Comparison of ENCODE assay signal across 16 cellular contexts in the genomic region with DNA sequence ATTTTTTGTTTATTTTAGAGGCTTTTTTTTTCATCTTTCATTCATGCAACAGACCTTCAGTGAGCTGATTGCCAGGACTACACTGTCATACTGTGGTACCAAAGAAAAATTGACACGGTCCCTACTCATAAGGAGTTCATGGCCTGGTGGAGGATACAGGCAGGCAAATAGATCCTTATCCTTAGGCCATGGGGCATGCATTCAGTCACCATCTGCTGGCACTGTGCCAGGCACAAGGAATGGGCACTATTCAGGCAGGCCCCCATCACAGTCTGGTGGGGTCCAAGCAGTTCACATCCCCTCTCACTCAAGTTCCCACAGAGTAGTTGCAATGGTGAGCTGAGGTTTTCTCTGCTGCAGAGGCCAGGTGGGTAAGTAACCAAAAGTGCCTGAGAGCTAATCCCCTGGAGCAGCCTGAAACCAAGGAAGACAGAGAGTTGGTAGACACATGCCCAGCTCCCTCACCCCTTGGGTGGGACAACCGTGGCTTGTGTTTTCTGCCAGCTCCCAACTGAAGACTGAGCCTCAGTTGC. TPM values are rescaled to one million over a fixed set of nuclear protein-coding genes. Genes with fewer than 3 reads are reported as not detected.
A peak's percentile ranks its signal among the peaks of the same experiment; 100 is the strongest.
DNase-seq lines count a peak whose midpoint lies in the region; TF ChIP-seq lines count a peak whose summit lies in the region.
"Had no signal": no experiment of that assay in that cellular context is flagged by ENCODE, and none has a peak within 500 bp of the region (broad histone marks: within the 10 kb centered on the region; RNA-seq: fewer than 3 reads in every experiment).

No MANE protein-coding gene starts in this region.

- H2BK5ac ChIP-seq in mesenchymal stem cell (ENCODE audit: low read depth, low read length, poor library complexity, severe bottlenecking) = peak overlapping the region; percentile 21

- H3K27ac ChIP-seq in mesenchymal stem cell (ENCODE audit: low read length, poor library complexity, severe bottlenecking) = no peak overlapping the region
- H3K27ac ChIP-seq: A549, adrenal gland, gastrocnemius medialis, GM23248 had no signal

- H3K4ac ChIP-seq in mesenchymal stem cell (ENCODE audit: low read depth in 1 of 2, low read length in 2 of 2) = no peak overlapping the region

- H3K4me3 Mint-ChIP-seq in activated CD4-positive, alpha-beta memory T cell treated with anti-CD3 and anti-CD28 coated beads, Interleukin-2, amount 10 ng/mL, durations not matched to agents 7 days and 5 days = no peak overlapping the region
- no peak overlapping the region for H3K4me3 Mint-ChIP-seq in osteocyte (ENCODE audit: unreplicated experiment)

- H3K9me3 ChIP-seq in mesenchymal stem cell (ENCODE audit: control insufficient read depth, low read length) = no peaks in the 10 kb centered on the region
- H3K9me3 ChIP-seq: A549, adrenal gland, gastrocnemius medialis had no signal

- no peak overlapping the region for H2AK5ac ChIP-seq in mesenchymal stem cell (ENCODE audit: low read length, severe bottlenecking)

- no peaks in the 10 kb centered on the region for H3K36me3 ChIP-seq in mesenchymal stem cell (ENCODE audit: control insufficient read depth in 1 of 2, insufficient read depth in 2 of 2, low read depth in 1 of 2, low read length in 2 of 2)
- H3K36me3 ChIP-seq: adrenal gland, gastrocnemius medialis had no signal

- DNase-seq in activated CD4-positive, alpha-beta T cell treated with anti-CD3 and anti-CD28 coated beads for 48 hours = peak; percentile 29
- DNase-seq in activated CD4-positive, alpha-beta T cell treated with anti-CD3 and anti-CD28 coated beads for 4 hours = no peak
- DNase-seq in activated CD4-positive, alpha-beta memory T cell treated with anti-CD3 and anti-CD28 coated beads, Interleukin-2, amount 10 ng/mL, durations not matched to agents 7 days and 5 days = no peak
- no peak for DNase-seq in mesenchymal stem cell
- no peak for DNase-seq in DMS 273 (lab: John Stamatoyannopoulos, UW; ENCODE audit: unreplicated experiment)
- DNase-seq in osteocyte (ENCODE audit: extremely low spot score, unreplicated experiment) = no peak
- DNase-seq: activated CD8-positive, alpha-beta memory T cell treated with anti-CD3 and anti-CD28 coated beads for 24 hours; adrenal gland; central memory CD4-positive, alpha-beta T cell; EL; gastrocnemius medialis; GM23248; Right ventricle myocardium superior; stimulated activated CD4-positive, alpha-beta T cell treated with anti-CD3 and anti-CD28 coated beads, Interleukin-15, amount 100 ng/mL, for 24 hours; T-helper 9 cell had no signal

- no peak overlapping the region for H3K14ac ChIP-seq in mesenchymal stem cell (ENCODE audit: low read length in 2 of 2)

- H3K27me3 Mint-ChIP-seq in activated CD4-positive, alpha-beta memory T cell treated with anti-CD3 and anti-CD28 coated beads, Interleukin-2, amount 10 ng/mL, durations not matched to agents 7 days and 5 days = no peaks in the 10 kb centered on the region
- peaks cover 11% of the 10 kb centered on the region for H3K27me3 Mint-ChIP-seq in osteocyte (ENCODE audit: unreplicated experiment)

- peaks cover 87% of the 10 kb centered on the region for H3K4me1 Mint-ChIP-seq in activated CD4-positive, alpha-beta memory T cell treated with anti-CD3 and anti-CD28 coated beads, Interleukin-2, amount 10 ng/mL, durations not matched to agents 7 days and 5 days
- H3K4me1 Mint-ChIP-seq in osteocyte (ENCODE audit: unreplicated experiment) = peaks cover 9% of the 10 kb centered on the region

- H3K27ac Mint-ChIP-seq in activated CD4-positive, alpha-beta memory T cell treated with anti-CD3 and anti-CD28 coated beads, Interleukin-2, amount 10 ng/mL, durations not matched to agents 7 days and 5 days = peak overlapping the region; percentile 96
- no peak overlapping the region for H3K27ac Mint-ChIP-seq in osteocyte (ENCODE audit: unreplicated experiment)

- peaks cover 6% of the 10 kb centered on the region for H3K4me1 ChIP-seq in mesenchymal stem cell (ENCODE audit: control insufficient read depth, insufficient read depth, low read depth, low read length)

- WGBS in mesenchymal stem cell = 60% methylated on average over 2 of the region's 2 CpGs

- H3K9ac ChIP-seq in mesenchymal stem cell (ENCODE audit: low read length) = no peak overlapping the region
- H3K9ac ChIP-seq: GM23248 had no signal

- H4K8ac ChIP-seq in mesenchymal stem cell (ENCODE audit: low read length) = no peak overlapping the region

- H2BK15ac ChIP-seq in mesenchymal stem cell (ENCODE audit: low read depth, poor library complexity, severe bottlenecking) = no peak overlapping the region

- no peaks in the 10 kb centered on the region for H3K9me3 Mint-ChIP-seq in activated CD4-positive, alpha-beta memory T cell treated with anti-CD3 and anti-CD28 coated beads, Interleukin-2, amount 10 ng/mL, durations not matched to agents 7 days and 5 days
- no peaks in the 10 kb centered on the region for H3K9me3 Mint-ChIP-seq in osteocyte (ENCODE audit: unreplicated experiment)

- no peak overlapping the region for H3K18ac ChIP-seq in mesenchymal stem cell (ENCODE audit: low read depth in 1 of 2, low read length in 2 of 2)

- TF ChIP-seq CTCF in osteocyte (IDR thresholded peaks at IDR 0.05) = no peak

- H2BK120ac ChIP-seq in mesenchymal stem cell (ENCODE audit: low read depth, low read length) = no peak overlapping the region

- POLR2A ChIA-PET in activated CD4-positive, alpha-beta memory T cell treated with anti-CD3 and anti-CD28 coated beads, Interleukin-2, amount 10 ng/mL, durations not matched to agents 7 days and 5 days (lab: Charles Lee) = interaction anchor here (11.1 to 37.3 kb wide), 2 partner anchors 19 kb away, joined by 877 to 4963 read pairs; a partner anchor contains a TSS

- peaks cover 31% of the 10 kb centered on the region for H3K36me3 Mint-ChIP-seq in activated CD4-positive, alpha-beta memory T cell treated with anti-CD3 and anti-CD28 coated beads, Interleukin-2, amount 10 ng/mL, durations not matched to agents 7 days and 5 days (ENCODE audit: low read depth)
- no peaks in the 10 kb centered on the region for H3K36me3 Mint-ChIP-seq in osteocyte (ENCODE audit: unreplicated experiment)

- H2BK12ac ChIP-seq in mesenchymal stem cell (ENCODE audit: low read length in 2 of 2) = peak overlapping the region in 1 of 2 experiments; percentile 4

- H4K91ac ChIP-seq in mesenchymal stem cell (ENCODE audit: low read length) = peak overlapping the region; percentile 11

- no peaks in the 10 kb centered on the region for H3K27me3 ChIP-seq in mesenchymal stem cell (ENCODE audit: control insufficient read depth in 1 of 2, insufficient read depth in 1 of 2, low read length in 2 of 2)
- H3K27me3 ChIP-seq: adrenal gland, gastrocnemius medialis had no signal

- H3K4me2 ChIP-seq in mesenchymal stem cell (ENCODE audit: low read length, poor library complexity, severe bottlenecking) = no peak overlapping the region
- H3K4me2 ChIP-seq: A549 had no signal

- H2AFZ ChIP-seq in mesenchymal stem cell (ENCODE audit: low read depth, low read length) = no peak overlapping the region
- H2AFZ ChIP-seq: GM23248 had no signal

- H3K23ac ChIP-seq in mesenchymal stem cell (ENCODE audit: low read length in 2 of 2) = no peak overlapping the region

- H3K4me3 ChIP-seq in mesenchymal stem cell (ENCODE audit: insufficient read depth in 1 of 2, low read depth in 1 of 2, low read length in 2 of 2) = no peak overlapping the region
- H3K4me3 ChIP-seq: A549, adrenal gland, gastrocnemius medialis, GM23248 had no signal

- no peaks in the 10 kb centered on the region for H3K79me1 ChIP-seq in mesenchymal stem cell (replicated peaks; ENCODE audit: low read length, poor library complexity, severe bottlenecking)

- CTCF ChIA-PET in activated CD4-positive, alpha-beta memory T cell treated with anti-CD3 and anti-CD28 coated beads, Interleukin-2, amount 10 ng/mL, durations not matched to agents 7 days and 5 days (lab: Charles Lee) = interaction anchor here (0.7 to 11.1 kb wide), 4 partner anchors 14 to 46 kb away, joined by 3 to 342 read pairs (median 168); a partner anchor contains a TSS

RNA-seq across cellular contexts. Expression of a gene that starts 17.3 kb away (rescaled TPM):
- 100 to 1,000 TPM; 328 to 335 TPM for total RNA-seq in activated CD4-positive, alpha-beta memory T cell treated with anti-CD3 and anti-CD28 coated beads, Interleukin-2, amount 10 ng/mL, durations not matched to agents 7 days and 5 days
- 2.9 TPM for polyA plus RNA-seq in mesenchymal stem cell (2013, experiment 1 of 2)
- polyA plus RNA-seq in mesenchymal stem cell (2013, experiment 2 of 2) = 2.9 TPM
- total RNA-seq in osteocyte = 1.7 and 2.4 TPM in 2 replicates

RNA-seq across cellular contexts. Expression of a gene that starts 22.6 kb away (rescaled TPM):
- 100 to 1,000 TPM; 146 to 157 TPM for total RNA-seq in activated CD4-positive, alpha-beta memory T cell treated with anti-CD3 and anti-CD28 coated beads, Interleukin-2, amount 10 ng/mL, durations not matched to agents 7 days and 5 days
- 28.7 TPM for polyA plus RNA-seq in mesenchymal stem cell (2013, experiment 1 of 2)
- 28.9 TPM for polyA plus RNA-seq in mesenchymal stem cell (2013, experiment 2 of 2)
- 24.8 and 31.9 TPM in 2 replicates for total RNA-seq in osteocyte

RNA-seq across cellular contexts. Expression of a gene that starts 25.0 kb away (rescaled TPM):
- 10 to 100 TPM; 49.6 to 50.1 TPM for total RNA-seq in activated CD4-positive, alpha-beta memory T cell treated with anti-CD3 and anti-CD28 coated beads, Interleukin-2, amount 10 ng/mL, durations not matched to agents 7 days and 5 days
- 13.9 TPM for polyA plus RNA-seq in mesenchymal stem cell (2013, experiment 1 of 2)
- 15.8 TPM for polyA plus RNA-seq in mesenchymal stem cell (2013, experiment 2 of 2)
- total RNA-seq in osteocyte = 19.9 and 23.1 TPM in 2 replicates

RNA-seq across cellular contexts. Expression of a gene that starts 26.8 kb away (rescaled TPM):
- 10 to 100 TPM; 14.6 to 17.5 TPM for total RNA-seq in activated CD4-positive, alpha-beta memory T cell treated with anti-CD3 and anti-CD28 coated beads, Interleukin-2, amount 10 ng/mL, durations not matched to agents 7 days and 5 days
- 5.1 TPM for polyA plus RNA-seq in mesenchymal stem cell (2013, experiment 1 of 2)
- 5.3 TPM for polyA plus RNA-seq in mesenchymal stem cell (2013, experiment 2 of 2)
- 2.2 and 3.9 TPM in 2 replicates for total RNA-seq in osteocyte

Comparison
In these comparisons a context has a peak if more than half of its experiments do, and no peak if none do; other contexts are left out.
1. RNA of a gene that starts 17.3 kb away (total RNA-seq): 328 to 335 TPM in activated CD4-positive, alpha-beta memory T cell treated with anti-CD3 and anti-CD28 coated beads, Interleukin-2, amount 10 ng/mL, durations not matched to agents 7 days and 5 days; 1.7 to 2.4 TPM in osteocyte; every median in the first group is over 10 times any median in the second.